ENCODE assay signal across 23 cellular contexts in genomic region chr10:5622186-5622585, GRCh38.
"Had no signal": no experiment of that assay in that cellular context is flagged by ENCODE, and none has a peak within 500 bp of the region (broad histone marks: within the 10 kb centered on the region; RNA-seq: fewer than 3 reads in every experiment).

No MANE protein-coding gene starts in this region.

- DNase-seq: activated CD4-positive, alpha-beta T cell treated with anti-CD3 and anti-CD28 coated beads for 1 hour; activated CD4-positive, alpha-beta T cell treated with anti-CD3 and anti-CD28 coated beads, Interleukin-2, amount 50 U/mL, for 1 hour; activated CD8-positive, alpha-beta T cell treated with anti-CD3 and anti-CD28 coated beads, Interleukin-2, amount 10 ng/mL, durations not matched to agents 7 days and 5 days; activated gamma-delta T cell treated with Interleukin-2 at 50 U/mL for 16 hours; brain microvascular endothelial cell; central memory CD4-positive, alpha-beta T cell; effector memory CD8-positive, alpha-beta T cell; esophagus squamous epithelium; heart left ventricle; islet precursor cell; pancreas; stimulated activated CD4-positive, alpha-beta T cell treated with anti-CD3 and anti-CD28 coated beads, Interleukin-15, amount 100 ng/mL, for 24 hours; testis; upper lobe of right lung had no signal

- H3K27ac ChIP-seq: brain microvascular endothelial cell, pancreas, right lobe of liver, testis, upper lobe of right lung had no signal

- H3K9me3 Mint-ChIP-seq: activated naive CD4-positive, alpha-beta T cell treated with anti-CD3 and anti-CD28 coated beads, Interleukin-2, amount 50 U/mL, for 24 hours; effector memory CD8-positive, alpha-beta T cell; mesothelial cell of epicardium; natural killer cell treated with Interleukin-12 subunit alpha and Interleukin-12 subunit beta and Interleukin-15 and Interleukin-18, amount 100 ng/mL, for 72 hours; stimulated activated memory B cell treated with anti-CD40 and anti-IgM and Interleukin-4, amounts not matched to agents 10 μg/mL and 1 μg/mL and 100 μg/mL, for 72 hours; T-helper 2 cell treated with Interferon-gamma antibody and Interleukin-4, amounts not matched to agents 5 μg/mL and 100 μg/mL, for 36 hours had no signal

- H3K27ac Mint-ChIP-seq: activated CD8-positive, alpha-beta T cell treated with anti-CD3 and anti-CD28 coated beads, Interleukin-2, amount 10 ng/mL, durations not matched to agents 7 days and 5 days; activated naive CD4-positive, alpha-beta T cell treated with anti-CD3 and anti-CD28 coated beads, Interleukin-2, amount 50 U/mL, for 24 hours; effector memory CD8-positive, alpha-beta T cell; natural killer cell treated with Interleukin-12 subunit alpha and Interleukin-12 subunit beta and Interleukin-15 and Interleukin-18, amount 100 ng/mL, for 72 hours; stimulated activated memory B cell treated with anti-CD40 and anti-IgM and Interleukin-4, amounts not matched to agents 10 μg/mL and 1 μg/mL and 100 μg/mL, for 72 hours; T-helper 2 cell treated with Interferon-gamma antibody and Interleukin-4, amounts not matched to agents 5 μg/mL and 100 μg/mL, for 36 hours had no signal

- H3K27me3 ChIP-seq: brain microvascular endothelial cell, esophagus squamous epithelium, gastroesophageal sphincter, heart left ventricle, pancreas, right lobe of liver, testis, upper lobe of right lung had no signal

- H3K36me3 Mint-ChIP-seq: activated naive CD4-positive, alpha-beta T cell treated with anti-CD3 and anti-CD28 coated beads, Interleukin-2, amount 50 U/mL, for 24 hours; mesothelial cell of epicardium; natural killer cell treated with Interleukin-12 subunit alpha and Interleukin-12 subunit beta and Interleukin-15 and Interleukin-18, amount 100 ng/mL, for 72 hours; stimulated activated memory B cell treated with anti-CD40 and anti-IgM and Interleukin-4, amounts not matched to agents 10 μg/mL and 1 μg/mL and 100 μg/mL, for 72 hours had no signal

- H3K36me3 ChIP-seq: brain microvascular endothelial cell, esophagus squamous epithelium, gastroesophageal sphincter, heart left ventricle, pancreas, right lobe of liver, upper lobe of right lung had no signal

- H3K4me3 Mint-ChIP-seq: activated CD8-positive, alpha-beta T cell treated with anti-CD3 and anti-CD28 coated beads, Interleukin-2, amount 10 ng/mL, durations not matched to agents 7 days and 5 days; activated naive CD4-positive, alpha-beta T cell treated with anti-CD3 and anti-CD28 coated beads, Interleukin-2, amount 50 U/mL, for 24 hours; effector memory CD8-positive, alpha-beta T cell; mesothelial cell of epicardium; natural killer cell treated with Interleukin-12 subunit alpha and Interleukin-12 subunit beta and Interleukin-15 and Interleukin-18, amount 100 ng/mL, for 72 hours; stimulated activated memory B cell treated with anti-CD40 and anti-IgM and Interleukin-4, amounts not matched to agents 10 μg/mL and 1 μg/mL and 100 μg/mL, for 72 hours; T-helper 2 cell treated with Interferon-gamma antibody and Interleukin-4, amounts not matched to agents 5 μg/mL and 100 μg/mL, for 36 hours had no signal

- H3K27me3 Mint-ChIP-seq: activated naive CD4-positive, alpha-beta T cell treated with anti-CD3 and anti-CD28 coated beads, Interleukin-2, amount 50 U/mL, for 24 hours had no signal

- H3K4me1 Mint-ChIP-seq: activated naive CD4-positive, alpha-beta T cell treated with anti-CD3 and anti-CD28 coated beads, Interleukin-2, amount 50 U/mL, for 24 hours had no signal

- H3K9me3 ChIP-seq: esophagus squamous epithelium, gastroesophageal sphincter, heart left ventricle, pancreas, right lobe of liver, testis, upper lobe of right lung had no signal

- H3K4me3 ChIP-seq: esophagus squamous epithelium, gastroesophageal sphincter, heart left ventricle, lung, pancreas, right lobe of liver, skin epidermis, testis, upper lobe of right lung had no signal

- H3K4me1 ChIP-seq: upper lobe of right lung had no signal
